In the genomic region with DNA sequence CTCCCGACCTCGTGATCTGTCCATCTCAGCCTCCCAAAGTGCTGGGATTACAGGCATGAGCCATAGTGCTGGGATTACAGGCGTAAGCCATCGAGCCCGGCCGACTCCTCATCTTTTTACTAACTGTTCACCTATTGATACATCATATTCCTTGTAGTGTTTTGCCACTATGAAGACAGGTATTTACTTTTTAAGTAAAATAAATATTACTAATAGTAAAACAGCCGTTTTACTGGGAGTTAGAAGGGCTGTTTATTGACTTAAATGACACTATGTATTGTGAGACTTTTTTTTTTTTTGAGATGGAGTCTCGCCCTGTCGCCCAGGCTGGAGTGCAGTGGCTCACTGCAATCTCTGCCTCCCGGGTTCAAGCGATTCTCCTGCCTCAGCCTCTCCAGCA, we compare ENCODE assay signal across 27 cellular contexts. TPM values are rescaled to one million over a fixed set of nuclear protein-coding genes. Genes with fewer than 3 reads are reported as not detected.
DNase-seq lines count a peak whose midpoint lies in the region; ATAC-seq and TF ChIP-seq lines count a peak whose summit lies in the region.
"Had no signal": no experiment of that assay in that cellular context is flagged by ENCODE, and none has a peak within 500 bp of the region (broad histone marks: within the 10 kb centered on the region; RNA-seq: fewer than 3 reads in every experiment).

No MANE protein-coding gene starts in this region.

- in situ Hi-C loops in mammary epithelial cell (cut with MboI; ENCODE audit: low sequenced_read_pairs in 2 of 2), result no loop called here

- H2AFZ ChIP-seq in mammary epithelial cell (ENCODE audit: low read depth, low read length) (no peak overlapping the region), HCT116 (ENCODE audit: low read depth, low read length, poor library complexity, severe bottlenecking) (no peak overlapping the region)

- H3K27me3 ChIP-seq in mammary epithelial cell (ENCODE audit: insufficient read depth, low read length) (no peaks in the 10 kb centered on the region), HCT116 (ENCODE audit: insufficient read depth, low read length) (no peaks in the 10 kb centered on the region)
- H3K27me3 ChIP-seq: adrenal gland, gastroesophageal sphincter, left lung, sigmoid colon, uterus had no signal

- no peak for TF ChIP-seq RAD21 in HCT116 (IDR thresholded peaks at IDR 0.05; ENCODE audit: low read depth)

- intact Hi-C loops in mammary epithelial cell (cut with micrococcal nuclease) (no loop called here), MCF 10A (cut with micrococcal nuclease) (no loop called here), HCT116 (cut with micrococcal nuclease) (no loop called here)

- ATAC-seq in HCT116 (no peak), T-helper 17 cell (no peak), memory B cell (ENCODE audit: low read depth) (no peak)
- ATAC-seq: gastroesophageal sphincter, left lung had no signal

- H3K9me2 ChIP-seq in HCT116 (ENCODE audit: insufficient read depth), result no peaks in the 10 kb centered on the region

- H3K9me3 ChIP-seq in mammary epithelial cell (replicated peaks; ENCODE audit: insufficient read depth, low read length) (no peaks in the 10 kb centered on the region), HCT116 (ENCODE audit: control insufficient read depth in 1 of 2, insufficient read depth in 1 of 2, low read depth in 1 of 2, low read length in 2 of 2) (no peaks in the 10 kb centered on the region), T-helper 17 cell (ENCODE audit: control insufficient read depth, low read length, poor library complexity, severe bottlenecking) (no peaks in the 10 kb centered on the region)
- H3K9me3 ChIP-seq: adrenal gland, gastroesophageal sphincter, left lung, prostate gland, sigmoid colon, thoracic aorta, uterus had no signal

- H3K27me3 Mint-ChIP-seq in MCF 10A (ENCODE audit: insufficient read depth, unreplicated experiment) (no peaks in the 10 kb centered on the region), T-helper 17 cell (no peaks in the 10 kb centered on the region), memory B cell (no peaks in the 10 kb centered on the region), nephron progenitor cell (ENCODE audit: low read depth, poor library complexity) (no peaks in the 10 kb centered on the region)
- H3K27me3 Mint-ChIP-seq: brain had no signal

- DNase-seq in mammary epithelial cell (no peak), MCF 10A (ENCODE audit: unreplicated experiment) (no peak), HCT116 (ENCODE audit: low read depth, low spot score) (no peak), T-helper 17 cell (no peak), memory B cell (ENCODE audit: low spot score in 2 of 2) (no peak), substantia nigra (lab: John Stamatoyannopoulos, UW) (no peak), nephron progenitor cell (no peak)
- DNase-seq: activated CD4-positive, CD25-positive, alpha-beta regulatory T cell; activated CD8-positive, alpha-beta memory T cell treated with anti-CD3 and anti-CD28 coated beads for 24 hours; GOT3; Karpas-422; left lung; NCI-H146; NCI-H2107; NCI-H446; NCI-H774; sigmoid colon; stimulated activated naive CD4-positive, alpha-beta T cell; T-helper 9 cell; uterus had no signal

- H3K4me1 Mint-ChIP-seq in MCF 10A (ENCODE audit: insufficient read depth, unreplicated experiment) (peaks cover 11% of the 10 kb centered on the region), T-helper 17 cell (peaks cover 31% of the 10 kb centered on the region), memory B cell (peaks cover 39% of the 10 kb centered on the region), nephron progenitor cell (peaks cover 7% of the 10 kb centered on the region)

- POLR2A ChIA-PET in MCF 10A (lab: Yijun Ruan, JAX), result interaction anchor here (0.7 to 1.9 kb wide), 4 partner anchors 12 to 87 kb away, joined by 3 to 5 read pairs (median 4); no protein-coding TSS in a partner anchor
- POLR2A ChIA-PET in HCT116 (lab: Charles Lee), result no interaction called here

- CTCF ChIA-PET in mammary epithelial cell (lab: Charles Lee; ENCODE audit: low non-redundant PET) (no interaction called here), MCF 10A (lab: Yijun Ruan, JAX) (no interaction called here), HCT116 (lab: Charles Lee) (no interaction called here)

- H3K4me3 Mint-ChIP-seq in MCF 10A (ENCODE audit: unreplicated experiment) (no peak overlapping the region), T-helper 17 cell (no peak overlapping the region), memory B cell (no peak overlapping the region), nephron progenitor cell (no peak overlapping the region)
- H3K4me3 Mint-ChIP-seq: brain, CD14-positive monocyte had no signal

- H3K36me3 Mint-ChIP-seq in MCF 10A (ENCODE audit: insufficient read depth, unreplicated experiment), result no peaks in the 10 kb centered on the region
- peaks cover 14% of the 10 kb centered on the region for H3K36me3 Mint-ChIP-seq in T-helper 17 cell (ENCODE audit: low read depth)
- peaks cover 20% of the 10 kb centered on the region for H3K36me3 Mint-ChIP-seq in memory B cell
- H3K36me3 Mint-ChIP-seq in nephron progenitor cell (ENCODE audit: low read depth), result peaks cover 60% of the 10 kb centered on the region

- H3K4me3 ChIP-seq in mammary epithelial cell (replicated peaks in 1 of 3; ENCODE audit: insufficient read depth in 1 of 3, low read depth in 2 of 3, low read length in 3 of 3) (no peak overlapping the region), HCT116 (replicated peaks in 1 of 2; ENCODE audit: low read depth in 1 of 2, low read length in 2 of 2) (peak overlapping the region in 1 of 2 experiments; percentile 23; a peak in 2 of 4 replicates)
- H3K4me3 ChIP-seq: adrenal gland, gastroesophageal sphincter, left lung, prostate gland, sigmoid colon, thoracic aorta, uterus had no signal

- no peak overlapping the region for H3K9ac ChIP-seq in mammary epithelial cell (ENCODE audit: insufficient read depth, low read length)
- H3K9ac ChIP-seq in HCT116 (ENCODE audit: low read length), result peak overlapping the region; percentile 26; the same call in 1 of the 2 replicates

- H3K27ac ChIP-seq in mammary epithelial cell (ENCODE audit: insufficient read depth, low read depth, low read length) (peak overlapping the region; percentile 26), HCT116 (ENCODE audit: low read depth, low read length) (peak overlapping the region; percentile 94), substantia nigra (ENCODE audit: low read depth, low read length, poor library complexity, severe bottlenecking) (no peak overlapping the region)
- H3K27ac ChIP-seq: adrenal gland, gastroesophageal sphincter, HL-60, left lung, prostate gland, sigmoid colon, thoracic aorta, uterus had no signal

- H3K27ac Mint-ChIP-seq in MCF 10A (ENCODE audit: low read depth, unreplicated experiment), result no peak overlapping the region
- H3K27ac Mint-ChIP-seq in T-helper 17 cell, result peak overlapping the region; percentile 12
- peak overlapping the region; percentile 2 for H3K27ac Mint-ChIP-seq in memory B cell
- H3K27ac Mint-ChIP-seq in nephron progenitor cell, result no peak overlapping the region
- H3K27ac Mint-ChIP-seq: brain had no signal

- H3K79me2 ChIP-seq in mammary epithelial cell (ENCODE audit: insufficient read depth, low read length) (peaks cover 79% of the 10 kb centered on the region), HCT116 (ENCODE audit: insufficient read depth, low read length) (peaks cover 78% of the 10 kb centered on the region)

- no peak for TF ChIP-seq CTCF in mammary epithelial cell (conservative IDR thresholded peaks at IDR 0.05 in 1 of 2, IDR thresholded peaks at IDR 0.05 in 1 of 2; ENCODE audit: extremely low read depth in 1 of 2, insufficient read depth in 1 of 2, low read depth in 1 of 2, low read length in 2 of 2)
- no peak for TF ChIP-seq CTCF in MCF 10A (IDR thresholded peaks at IDR 0.05; ENCODE audit: unreplicated experiment)
- TF ChIP-seq CTCF in HCT116 (IDR thresholded peaks at IDR 0.05 in 2 of 3, conservative IDR thresholded peaks at IDR 0.05 in 1 of 3; ENCODE audit: borderline replicate concordance in 1 of 3, insufficient read depth in 1 of 3, low read depth in 2 of 3, low read length in 2 of 3), result no peak
- no peak for TF ChIP-seq CTCF in nephron progenitor cell (IDR thresholded peaks at IDR 0.05)

- H4K20me1 ChIP-seq in mammary epithelial cell (ENCODE audit: insufficient read depth, low read length) (no peaks in the 10 kb centered on the region), HCT116 (ENCODE audit: insufficient read depth) (no peaks in the 10 kb centered on the region)

- H3K4me1 ChIP-seq in mammary epithelial cell (ENCODE audit: insufficient read depth, low read length) (peaks cover 19% of the 10 kb centered on the region), HCT116 (ENCODE audit: control insufficient read depth in 1 of 2, insufficient read depth in 2 of 2, low read length in 2 of 2) (peaks cover 33 to 60% of the 10 kb centered on the region in 2 experiments)
- H3K4me1 ChIP-seq: gastroesophageal sphincter, prostate gland, sigmoid colon, uterus had no signal

- BruUV-seq in mammary epithelial cell (replicated peaks; lab: Mats Ljungman, UMichigan) (no TSS peak), MCF 10A (replicated peaks; lab: Mats Ljungman, UMichigan) (no TSS peak), HCT116 (replicated peaks; lab: Mats Ljungman, UMichigan) (no TSS peak)

- dilution Hi-C loops in mammary epithelial cell (cut with HindIII; ENCODE audit: low sequenced_read_pairs), result no loop called here

- no peaks in the 10 kb centered on the region for H3K36me3 ChIP-seq in mammary epithelial cell (ENCODE audit: insufficient read depth, low read length)
- H3K36me3 ChIP-seq in HCT116 (ENCODE audit: control insufficient read depth in 1 of 2, insufficient read depth in 2 of 2, low read length in 2 of 2), result no peaks in the 10 kb centered on the region
- H3K36me3 ChIP-seq: adrenal gland, left lung, prostate gland, sigmoid colon, thoracic aorta, uterus had no signal

- H3K9me3 Mint-ChIP-seq in MCF 10A (ENCODE audit: unreplicated experiment) (no peaks in the 10 kb centered on the region), memory B cell (peaks cover 2% of the 10 kb centered on the region), nephron progenitor cell (peaks cover 3% of the 10 kb centered on the region)
- H3K9me3 Mint-ChIP-seq: CD14-positive monocyte had no signal

- no peak for TF ChIP-seq POLR2A in HCT116 (IDR thresholded peaks at IDR 0.05; ENCODE audit: borderline replicate concordance, extremely low read depth, insufficient read depth, insufficient read length)

- RAD21 ChIA-PET in HCT116 (lab: Charles Lee; ENCODE audit: low non-redundant PET in 1 of 2, low total read pairs in 2 of 2, uncharacterized antibody in 2 of 2, unreplicated experiment in 2 of 2), result no interaction called here

- WGBS in mammary epithelial cell (ENCODE audit: low coverage, missing lambda C conversion rate), result 96% methylated on average over 11 of the region's 11 CpGs

- H3K4me2 ChIP-seq in mammary epithelial cell (ENCODE audit: insufficient read depth, low read depth, low read length) (no peak overlapping the region), HCT116 (ENCODE audit: low read length) (peak overlapping the region; percentile 68)

TF ChIP-seq in HCT116, 20 proteins besides CTCF, POLR2A, EP300 and RAD21:
- TF ChIP-seq CBX3 (IDR thresholded peaks at IDR 0.05; ENCODE audit: low read depth), result no peak

RNA-seq across cellular contexts. Expression of a gene that starts 51.5 kb away (rescaled TPM):
- 10 to 100 TPM; 34.8 to 98.0 TPM for total RNA-seq in mammary epithelial cell
- 17.1 TPM for polyA plus RNA-seq in mammary epithelial cell
- polyA minus RNA-seq in mammary epithelial cell, result 82.0 TPM
- total RNA-seq in MCF 10A (2022), result 18.8 and 19.0 TPM in 2 replicates
- 32.3 TPM for total RNA-seq in HCT116 (2021; ENCODE audit: unreplicated experiment)
- 15.7 and 16.5 TPM in 2 replicates for polyA plus RNA-seq in HCT116 (2012)
- total RNA-seq in T-helper 17 cell, result 10 to 100 TPM; 22.8 to 31.0 TPM

Comparison
In these comparisons a context has a peak if more than half of its experiments do, and no peak if none do; other contexts are left out.
1. H3K27ac Mint-ChIP-seq: peak in T-helper 17 cell (single experiment) and memory B cell (single experiment); none in MCF 10A (single experiment) and nephron progenitor cell (single experiment).